8 cellular contexts compared by ENCODE assay signal in the genomic region with DNA sequence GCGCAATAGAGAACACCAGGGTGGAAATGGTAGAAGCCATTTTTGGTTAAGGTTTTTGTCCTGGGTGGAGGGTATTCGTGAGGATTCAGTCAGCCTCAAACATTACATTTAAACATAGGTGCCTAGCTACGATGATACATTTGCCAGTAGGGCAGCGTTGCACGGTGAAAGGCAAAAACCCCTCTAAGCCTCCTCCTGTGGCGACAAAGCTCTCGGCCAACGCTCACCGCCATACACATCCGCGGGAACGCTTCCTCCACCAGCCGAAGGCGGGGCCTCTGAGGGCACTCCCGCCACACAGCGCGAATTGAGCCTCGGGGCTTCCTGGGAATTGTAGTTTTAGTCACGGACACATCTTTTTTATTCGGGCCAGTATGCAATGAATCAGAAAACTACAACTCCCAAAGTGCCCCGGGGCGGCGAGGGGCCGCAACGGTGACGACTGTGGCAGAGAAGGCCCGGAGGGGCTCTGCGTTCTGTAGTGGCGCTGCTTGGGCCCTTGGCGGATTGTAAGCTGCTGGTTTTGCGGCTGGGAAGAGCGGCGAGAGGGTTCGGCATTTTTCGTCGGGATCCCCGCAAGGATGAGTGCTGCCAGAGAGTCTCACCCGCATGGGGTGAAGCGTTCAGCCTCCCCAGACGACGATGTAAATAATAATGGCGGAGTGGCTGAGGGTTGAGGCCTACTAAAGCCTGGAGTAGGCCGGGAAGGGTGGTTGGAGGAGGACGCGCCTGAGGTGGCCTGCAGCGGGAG. TPM values are rescaled to one million over a fixed set of nuclear protein-coding genes. Genes with fewer than 3 reads are reported as not detected.
DNase-seq lines count a peak whose midpoint lies in the region; ATAC-seq, FAIRE-seq and TF ChIP-seq lines count a peak whose summit lies in the region.

Gene C11orf58 (plus strand): TSS at position 450 of the 751 bp plus-strand sequence. CDS start 132 bp downstream, at position 582.

- DNase-seq in AG04449 (ENCODE audit: low read depth, low spot score) (peak; percentile 85), NCI-H2227 treated with DMSO at 0.1 percent for 48 hours (lab: John Stamatoyannopoulos, UW) (peak; percentile 98), bronchial epithelial cell (ENCODE audit: low read depth) (peak; percentile 94), iPS-NIHi11 (ENCODE audit: low spot score) (peak; percentile 96), small intestine (peak; percentile 98)

- TF ChIP-seq CTCF in AG04449 (IDR thresholded peaks at IDR 0.05; ENCODE audit: insufficient read depth, low read length, missing control alignments) (no peak), WI38 (IDR thresholded peaks at IDR 0.05; ENCODE audit: low read depth, low read length) (no peak), bronchial epithelial cell (IDR thresholded peaks at IDR 0.05; ENCODE audit: insufficient read depth, low read length, severe bottlenecking) (no peak)

- no peaks in the 10 kb centered on the region for H3K27me3 ChIP-seq in bronchial epithelial cell (ENCODE audit: control insufficient read depth, insufficient read depth, low read length)
- H3K27me3 ChIP-seq in small intestine (ENCODE audit: control insufficient read depth in 2 of 2, insufficient read depth in 2 of 2, low read length in 2 of 2): no peaks in the 10 kb centered on the region

- POLR2A ChIA-PET in AG04449 (lab: Yijun Ruan, JAX): interaction anchor here (1.0 to 1.1 kb wide), 2 partner anchors 11 to 23 kb away, joined by 3 to 5 read pairs; no protein-coding TSS in a partner anchor

- peaks cover 0 to 10% of the 10 kb centered on the region in 2 donors for H3K4me1 ChIP-seq in small intestine (ENCODE audit: control insufficient read depth in 2 of 2, insufficient read depth in 1 of 2, low read depth in 1 of 2, low read length in 1 of 2)

- H3K36me3 ChIP-seq in bronchial epithelial cell (ENCODE audit: control insufficient read depth, insufficient read depth, low read length) (peaks cover 1% of the 10 kb centered on the region), small intestine (ENCODE audit: control insufficient read depth in 2 of 2, insufficient read depth in 2 of 2, low read length in 2 of 2) (no peaks in the 10 kb centered on the region)

- FAIRE-seq in bronchial epithelial cell (lab: Jason Lieb, UNC): no peak
- no peak for FAIRE-seq in small intestine (lab: Jason Lieb, UNC)

- H3K4me3 ChIP-seq in AG04449 (ENCODE audit: low read depth, low read length) (peak within 1 kb of the TSS; percentile 77), WI38 (ENCODE audit: low read depth, low read length) (peak within 1 kb of the TSS; percentile 92), bronchial epithelial cell (ENCODE audit: low read depth, low read length) (peak within 1 kb of the TSS; percentile 57), small intestine (ENCODE audit: low read depth in 1 of 2, low read length in 2 of 2) (peak within 1 kb of the TSS; percentile 63 to 74)

- CTCF ChIA-PET in AG04449 (lab: Yijun Ruan, JAX): interaction anchor here (0.6 to 2.1 kb wide), 5 partner anchors 24 to 1088 kb away, joined by 3 to 9 read pairs (median 4); no protein-coding TSS in a partner anchor

- no peaks in the 10 kb centered on the region for H3K9me3 ChIP-seq in small intestine (ENCODE audit: control insufficient read depth, low read depth)

- 1% methylated on average over 46 of the region's 46 CpGs for WGBS in small intestine, 3 donors

- peak within 1 kb of the TSS; percentile 66 to 99 for H3K27ac ChIP-seq in small intestine (ENCODE audit: low read depth in 1 of 2, low read length in 1 of 2)

- peak; percentile 99 for ATAC-seq in GM18907 (IDR thresholded peaks at IDR 0.05; ENCODE audit: unreplicated experiment)
- peak; percentile 97 for ATAC-seq in HG03159 (IDR thresholded peaks at IDR 0.05; ENCODE audit: unreplicated experiment)

RNA-seq across cellular contexts. Expression of gene C11orf58, which starts in this region (rescaled TPM):
- 256 and 405 TPM in 2 replicates for total RNA-seq in bronchial epithelial cell
- polyA plus RNA-seq in small intestine: 100 to 1,000 TPM in 1 of 3 donors, 10 to 100 TPM in 2; 50.8 to 109 (median 90.2) TPM

Comparison
In these comparisons a context has a peak if more than half of its experiments do, and no peak if none do; other contexts are left out.
1. Peak in every context shown above with its lines: DNase-seq, ATAC-seq, H3K4me3 ChIP-seq and H3K27ac ChIP-seq.